20 cellular contexts compared by ENCODE assay signal in genomic region chr7:120553497-120553896, GRCh38.
A peak's percentile ranks its signal among the peaks of the same experiment; 100 is the strongest.
DNase-seq lines count a peak whose midpoint lies in the region; ATAC-seq and TF ChIP-seq lines count a peak whose summit lies in the region.
"Had no signal": no experiment of that assay in that cellular context is flagged by ENCODE, and none has a peak within 500 bp of the region (broad histone marks: within the 10 kb centered on the region; RNA-seq: fewer than 3 reads in every experiment).

No MANE protein-coding gene starts in this region.

- H3K4me3 Mint-ChIP-seq in endothelial cell (ENCODE audit: unreplicated experiment): no peak overlapping the region
- H3K4me3 Mint-ChIP-seq: activated naive CD4-positive, alpha-beta T cell treated with anti-CD3 and anti-CD28 coated beads for 36 hours; stimulated activated memory B cell treated with anti-CD40 and anti-IgM and Interleukin-4, amounts not matched to agents 10 μg/mL and 1 μg/mL and 100 μg/mL, for 72 hours; type B pancreatic cell had no signal

- in situ Hi-C loops in GM13976 (cut with MboI; ENCODE audit: low sequenced_read_pairs, unreplicated experiment): loop anchor here (10.0 to 25.0 kb wide), 2 partner anchors 279 to 1291 kb away; partner anchors contain the start of gene KCND2

- H3K27me3 Mint-ChIP-seq in endothelial cell (ENCODE audit: unreplicated experiment): no peaks in the 10 kb centered on the region
- H3K27me3 Mint-ChIP-seq: stimulated activated memory B cell treated with anti-CD40 and anti-IgM and Interleukin-4, amounts not matched to agents 10 μg/mL and 1 μg/mL and 100 μg/mL, for 72 hours had no signal

- no peaks in the 10 kb centered on the region for H3K4me1 ChIP-seq in foreskin keratinocyte
- H3K4me1 ChIP-seq: Caco-2 had no signal

- H3K27ac ChIP-seq in foreskin keratinocyte: no peak overlapping the region
- H3K27ac ChIP-seq: hepatocyte had no signal

- DNase-seq in GM13976 (ENCODE audit: low spot score) (peak; percentile 15), AG08395 (ENCODE audit: low spot score) (no peak), foreskin keratinocyte (no peak), endothelial cell (ENCODE audit: low spot score) (no peak), GM19238 (ENCODE audit: insufficient read length, low spot score) (no peak)
- DNase-seq: activated CD4-positive, CD25-positive, alpha-beta regulatory T cell treated with anti-CD3 and anti-CD28 coated beads, Interleukin-2, amount 50 U/mL, for 72 hours; activated naive CD4-positive, alpha-beta T cell treated with anti-CD3 and anti-CD28 coated beads for 36 hours; Caco-2; IMR-90; NCI-H2081 treated with DMSO at 0.1 percent for 48 hours; nucleus accumbens; RPMI8226; T-helper 2 cell had no signal

- H3K4me1 Mint-ChIP-seq in endothelial cell (ENCODE audit: unreplicated experiment): no peaks in the 10 kb centered on the region
- H3K4me1 Mint-ChIP-seq: stimulated activated memory B cell treated with anti-CD40 and anti-IgM and Interleukin-4, amounts not matched to agents 10 μg/mL and 1 μg/mL and 100 μg/mL, for 72 hours had no signal

- TF ChIP-seq CTCF in GM13976 (IDR thresholded peaks at IDR 0.05; ENCODE audit: borderline replicate concordance, control extremely low read depth, extremely low read depth, insufficient read depth, missing control alignments): no peak
- TF ChIP-seq CTCF in foreskin keratinocyte (conservative IDR thresholded peaks at IDR 0.05): no peak
- TF ChIP-seq CTCF in endothelial cell (IDR thresholded peaks at IDR 0.05; ENCODE audit: unreplicated experiment): no peak

- H3K36me3 Mint-ChIP-seq in endothelial cell (ENCODE audit: low read depth, unreplicated experiment): no peaks in the 10 kb centered on the region
- H3K36me3 Mint-ChIP-seq: stimulated activated memory B cell treated with anti-CD40 and anti-IgM and Interleukin-4, amounts not matched to agents 10 μg/mL and 1 μg/mL and 100 μg/mL, for 72 hours; type B pancreatic cell had no signal

- H3K27me3 ChIP-seq in foreskin keratinocyte: no peaks in the 10 kb centered on the region
- H3K27me3 ChIP-seq: hepatocyte had no signal

- H3K27ac Mint-ChIP-seq in endothelial cell (ENCODE audit: unreplicated experiment): no peak overlapping the region
- H3K27ac Mint-ChIP-seq: activated naive CD4-positive, alpha-beta T cell treated with anti-CD3 and anti-CD28 coated beads for 36 hours; stimulated activated memory B cell treated with anti-CD40 and anti-IgM and Interleukin-4, amounts not matched to agents 10 μg/mL and 1 μg/mL and 100 μg/mL, for 72 hours; type B pancreatic cell had no signal

- ATAC-seq in GM19463 (IDR thresholded peaks at IDR 0.05; ENCODE audit: unreplicated experiment) (peak; percentile 36), HG02852 (IDR thresholded peaks at IDR 0.05; ENCODE audit: unreplicated experiment) (peak; percentile 41), HG03571 (IDR thresholded peaks at IDR 0.05; ENCODE audit: unreplicated experiment) (peak; percentile 39), foreskin keratinocyte (no peak)
- ATAC-seq: esophagus mucosa; stimulated activated memory B cell treated with anti-CD40 and anti-IgM and Interleukin-4, amounts not matched to agents 10 μg/mL and 1 μg/mL and 100 μg/mL, for 72 hours had no signal

- no peaks in the 10 kb centered on the region for H3K9me3 Mint-ChIP-seq in endothelial cell (ENCODE audit: unreplicated experiment)
- H3K9me3 Mint-ChIP-seq: activated naive CD4-positive, alpha-beta T cell treated with anti-CD3 and anti-CD28 coated beads for 36 hours; stimulated activated memory B cell treated with anti-CD40 and anti-IgM and Interleukin-4, amounts not matched to agents 10 μg/mL and 1 μg/mL and 100 μg/mL, for 72 hours; type B pancreatic cell had no signal
